Comparison of ENCODE assay signal across 1 cellular context in genomic region chr5:73693573-73694061, GRCh38.
A peak's percentile ranks its signal among the peaks of the same experiment; 100 is the strongest.
TF ChIP-seq lines count a peak whose summit lies in the region.

No MANE protein-coding gene starts in this region.

TF ChIP-seq in HepG2, 621 proteins besides CTCF, POLR2A, EP300 and RAD21 (continued from another document):
- peak; percentile 44; the same call in 1 of the 2 replicates for TF ChIP-seq FOXP4 (CRISPR knock-in tag; IDR thresholded peaks at IDR 0.05)
- no peak for TF ChIP-seq ZNF660 (CRISPR knock-in tag; IDR thresholded peaks at IDR 0.05; ENCODE audit: borderline replicate concordance, low read depth)
- TF ChIP-seq NCOA2 (CRISPR knock-in tag; IDR thresholded peaks at IDR 0.05), result peak; percentile 69
- TF ChIP-seq ZBTB37 (CRISPR knock-in tag; IDR thresholded peaks at IDR 0.05), result no peak
- no peak for TF ChIP-seq STAT5B (CRISPR knock-in tag; IDR thresholded peaks at IDR 0.05)
- peak; percentile 9; the same call in 1 of the 2 replicates for TF ChIP-seq ELF3 (CRISPR knock-in tag; IDR thresholded peaks at IDR 0.05)
- TF ChIP-seq FOXJ3 (CRISPR knock-in tag; IDR thresholded peaks at IDR 0.05; ENCODE audit: borderline replicate concordance), result peak; percentile 20; the same call in 1 of the 2 replicates
- no peak for TF ChIP-seq ZNF792 (CRISPR knock-in tag; IDR thresholded peaks at IDR 0.05)
TF ChIP-seq in HepG2: peak in this region for 47.
